In genomic region chr5:76521240-76521758, GRCh38 we compare ENCODE assay signal across 8 cellular contexts.
DNase-seq lines count a peak whose midpoint lies in the region; ATAC-seq and TF ChIP-seq lines count a peak whose summit lies in the region.

No MANE protein-coding gene starts in this region.

- 30 to 44% (median 42%) methylated on average over 6 of the region's 6 CpGs for WGBS in adrenal gland, 4 donors
- WGBS in spleen, 5 donors: 54 to 69% (median 58%) methylated on average over 6 of the region's 6 CpGs

- peaks cover 85% of the 10 kb centered on the region for H3K4me1 Mint-ChIP-seq in activated T-cell treated with anti-CD3 and anti-CD28 coated beads, Interleukin-2, amount 50 U/mL, for 24 hours (ENCODE audit: low read depth)
- peaks cover 43% of the 10 kb centered on the region for H3K4me1 Mint-ChIP-seq in osteocyte (ENCODE audit: unreplicated experiment)

- no peak for TF ChIP-seq POLR2A in adrenal gland (IDR thresholded peaks at IDR 0.05)
- TF ChIP-seq POLR2A in Peyer's patch (IDR thresholded peaks at IDR 0.05): no peak
- no peak for TF ChIP-seq POLR2A in spleen (IDR thresholded peaks at IDR 0.05)

- H3K4me3 ChIP-seq in adrenal gland: no peak overlapping the region
- H3K4me3 ChIP-seq in Peyer's patch: no peak overlapping the region
- H3K4me3 ChIP-seq in spleen: no peak overlapping the region

- peak; percentile 45 for DNase-seq in activated T-cell treated with anti-CD3 and anti-CD28 coated beads, Interleukin-2, amount 50 U/mL, for 24 hours
- DNase-seq in activated T-cell treated with anti-CD3 and anti-CD28 coated beads for 4 hours (no peak), adrenal gland (no peak), osteocyte (ENCODE audit: extremely low spot score, unreplicated experiment) (no peak), Peyer's patch (no peak), spleen (no peak)
- DNase-seq in activated effector memory CD4-positive, alpha-beta T cell treated with Interleukin-2 at 50 U/mL for 16 hours: no peak

- intact Hi-C loops in adrenal gland (cut with DNase I): no loop called here
- intact Hi-C loops in spleen (cut with DNase I; ENCODE audit: low total_unique reads): no loop called here

- H3K27me3 ChIP-seq in adrenal gland (no peaks in the 10 kb centered on the region), Peyer's patch (no peaks in the 10 kb centered on the region), spleen (replicated peaks in 1 of 7) (no peaks in the 10 kb centered on the region)

- H3K36me3 ChIP-seq in adrenal gland (replicated peaks in 1 of 2): no peaks in the 10 kb centered on the region
- H3K36me3 ChIP-seq in Peyer's patch: no peaks in the 10 kb centered on the region
- H3K36me3 ChIP-seq in spleen: no peaks in the 10 kb centered on the region

- H3K27me3 Mint-ChIP-seq in activated T-cell treated with anti-CD3 and anti-CD28 coated beads, Interleukin-2, amount 50 U/mL, for 24 hours: no peaks in the 10 kb centered on the region
- peaks cover 3% of the 10 kb centered on the region for H3K27me3 Mint-ChIP-seq in osteocyte (ENCODE audit: unreplicated experiment)

- H3K9me3 Mint-ChIP-seq in activated T-cell treated with anti-CD3 and anti-CD28 coated beads, Interleukin-2, amount 50 U/mL, for 24 hours: peaks cover 3% of the 10 kb centered on the region
- H3K9me3 Mint-ChIP-seq in osteocyte (ENCODE audit: unreplicated experiment): no peaks in the 10 kb centered on the region

- no peaks in the 10 kb centered on the region for H3K9me3 ChIP-seq in adrenal gland (replicated peaks in 1 of 3)
- H3K9me3 ChIP-seq in Peyer's patch: no peaks in the 10 kb centered on the region
- H3K9me3 ChIP-seq in spleen: peaks cover 0 to 12% (median 3%) of the 10 kb centered on the region in 8 donors

- H3K4me3 Mint-ChIP-seq in activated T-cell treated with anti-CD3 and anti-CD28 coated beads, Interleukin-2, amount 50 U/mL, for 24 hours: peak overlapping the region; percentile 57
- no peak overlapping the region for H3K4me3 Mint-ChIP-seq in osteocyte (ENCODE audit: unreplicated experiment)

- H3K27ac ChIP-seq in adrenal gland: peak overlapping the region in 4 of 5 donors; percentile 15 to 76 (median 54)
- no peak overlapping the region for H3K27ac ChIP-seq in Peyer's patch
- peak overlapping the region in 1 of 8 donors; percentile 51 for H3K27ac ChIP-seq in spleen

- peak overlapping the region; percentile 97 for H3K27ac Mint-ChIP-seq in activated T-cell treated with anti-CD3 and anti-CD28 coated beads, Interleukin-2, amount 50 U/mL, for 24 hours
- H3K27ac Mint-ChIP-seq in osteocyte (ENCODE audit: unreplicated experiment): peak overlapping the region; percentile 73

- H3K4me1 ChIP-seq in adrenal gland (replicated peaks in 1 of 2) (peaks cover 5 to 12% of the 10 kb centered on the region in 2 donors), Peyer's patch (peaks cover 0 to 15% (median 0%) of the 10 kb centered on the region in 4 donors), spleen (peaks cover 0 to 14% (median 5%) of the 10 kb centered on the region in 6 donors)

- H3K36me3 Mint-ChIP-seq in activated T-cell treated with anti-CD3 and anti-CD28 coated beads, Interleukin-2, amount 50 U/mL, for 24 hours (ENCODE audit: low read depth): peaks cover 27% of the 10 kb centered on the region
- no peaks in the 10 kb centered on the region for H3K36me3 Mint-ChIP-seq in osteocyte (ENCODE audit: unreplicated experiment)

- ATAC-seq in HG03039 (IDR thresholded peaks at IDR 0.05; ENCODE audit: unreplicated experiment): peak; percentile 56

- TF ChIP-seq CTCF in adrenal gland (IDR thresholded peaks at IDR 0.05): no peak
- TF ChIP-seq CTCF in osteocyte (IDR thresholded peaks at IDR 0.05): no peak
- TF ChIP-seq CTCF in Peyer's patch (IDR thresholded peaks at IDR 0.05): no peak
- no peak for TF ChIP-seq CTCF in spleen (IDR thresholded peaks at IDR 0.05 in 8 of 11, conservative IDR thresholded peaks at IDR 0.05 in 3 of 11)

Comparison
In these comparisons a context has a peak if more than half of its experiments do, and no peak if none do; other contexts are left out.
1. H3K27ac ChIP-seq: peak in adrenal gland (4 of 5); none in Peyer's patch (0 of 4).